Comparison of ENCODE assay signal across 8 cellular contexts in the genomic region with DNA sequence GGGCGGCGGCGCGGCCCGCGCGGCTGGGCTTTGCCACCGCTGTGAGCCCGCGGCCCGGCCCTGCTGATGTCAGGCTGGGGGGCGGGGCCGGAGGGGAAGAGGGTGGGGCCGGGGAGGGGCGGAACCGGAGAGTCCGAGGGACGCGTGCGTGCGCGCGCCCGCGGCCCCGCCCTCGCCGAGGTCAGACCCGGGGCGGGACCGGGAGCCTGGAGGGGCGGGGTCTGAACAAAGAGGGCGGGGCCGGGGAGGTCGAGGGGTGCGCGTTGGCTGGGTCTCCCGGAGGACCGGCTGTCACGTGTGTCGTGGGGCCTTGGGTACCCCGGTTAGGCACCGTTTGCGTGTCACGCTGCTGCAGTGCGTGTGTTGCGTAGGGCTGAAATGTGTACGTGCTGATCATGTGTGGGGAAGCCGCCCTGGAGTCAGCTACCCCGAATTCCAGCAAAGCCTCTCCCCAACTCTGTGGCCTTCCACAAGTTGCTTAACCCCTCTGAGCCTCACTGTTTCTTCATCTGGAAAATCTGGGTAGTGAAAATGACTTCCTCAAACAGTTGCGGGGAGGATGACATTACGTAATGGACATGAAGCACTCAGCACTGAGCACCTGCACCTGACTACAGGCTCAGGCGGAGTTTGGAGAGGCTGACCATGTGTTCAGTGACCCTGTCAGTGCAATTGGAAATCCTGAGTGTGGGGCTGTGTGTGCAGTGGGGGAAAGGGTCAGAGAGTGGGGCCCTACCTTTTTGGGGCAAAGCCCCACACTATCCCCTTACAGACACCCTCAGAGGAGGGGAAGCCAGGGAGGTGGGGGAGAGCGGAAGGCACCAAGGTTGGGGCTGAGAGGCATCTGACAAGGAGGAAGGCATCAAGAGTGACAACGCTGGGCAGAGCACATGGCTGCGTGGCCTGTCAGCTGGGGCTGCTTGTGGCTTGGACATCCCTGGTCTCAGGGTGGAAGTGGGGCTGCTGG. TPM values are rescaled to one million over a fixed set of nuclear protein-coding genes. Genes with fewer than 3 reads are reported as not detected.
DNase-seq lines count a peak whose midpoint lies in the region; ATAC-seq and TF ChIP-seq lines count a peak whose summit lies in the region.

RALGDS (minus strand) TSS at position 41 of the 967 bp plus-strand sequence. CDS start 86 bp downstream, outside the sequence.

- ATAC-seq in HG02798 (IDR thresholded peaks at IDR 0.05; ENCODE audit: poor library complexity, unreplicated experiment), result peak; percentile 82

- H3K9me3 ChIP-seq in right atrium auricular region, result no peaks in the 10 kb centered on the region

- H3K27me3 Mint-ChIP-seq in T-helper 2 cell treated with Interferon-gamma antibody and Interleukin-4, amounts not matched to agents 5 μg/mL and 100 μg/mL, for 36 hours (ENCODE audit: low read depth), result no peaks in the 10 kb centered on the region

- H3K9me3 Mint-ChIP-seq in T-helper 2 cell treated with Interferon-gamma antibody and Interleukin-4, amounts not matched to agents 5 μg/mL and 100 μg/mL, for 36 hours, result no peaks in the 10 kb centered on the region

- peak within 1 kb of the TSS; percentile 80 for H3K4me3 Mint-ChIP-seq in T-helper 2 cell treated with Interferon-gamma antibody and Interleukin-4, amounts not matched to agents 5 μg/mL and 100 μg/mL, for 36 hours

- H3K4me1 ChIP-seq in right atrium auricular region (peaks cover 2 to 76% of the 10 kb centered on the region in 2 donors), urinary bladder (ENCODE audit: insufficient read depth) (peaks cover 2% of the 10 kb centered on the region)

- peak within 1 kb of the TSS; percentile 97 for H3K27ac ChIP-seq in angular gyrus (ENCODE audit: low read depth, low read length)
- H3K27ac ChIP-seq in right atrium auricular region, result peak within 1 kb of the TSS; percentile 89 to 94
- H3K27ac ChIP-seq in urinary bladder (ENCODE audit: low read depth), result peak within 1 kb of the TSS; percentile 82

- H3K27me3 ChIP-seq in right atrium auricular region, result no peaks in the 10 kb centered on the region

- H3K36me3 ChIP-seq in right atrium auricular region (no peaks in the 10 kb centered on the region), urinary bladder (ENCODE audit: insufficient read depth) (no peaks in the 10 kb centered on the region)

- peak within 1 kb of the TSS; percentile 67 for H3K4me3 ChIP-seq in GM12865 (ENCODE audit: low read depth, low read length)
- peak within 1 kb of the TSS; percentile 79 to 83 for H3K4me3 ChIP-seq in right atrium auricular region
- peak within 1 kb of the TSS; percentile 65 for H3K4me3 ChIP-seq in urinary bladder (ENCODE audit: low read depth, low read length)

- H3K27ac Mint-ChIP-seq in T-helper 2 cell treated with Interferon-gamma antibody and Interleukin-4, amounts not matched to agents 5 μg/mL and 100 μg/mL, for 36 hours, result peak within 1 kb of the TSS; percentile 90

- DNase-seq in GM12865 (ENCODE audit: low read depth) (peak; percentile 93), NCI-H1694 (lab: John Stamatoyannopoulos, UW) (peak; percentile 21), right atrium auricular region (ENCODE audit: low spot score) (peak; percentile 89), pulmonary artery endothelial cell (ENCODE audit: low read depth, low spot score) (peak; percentile 39)
- DNase-seq in T-helper 2 cell treated with Interferon-gamma antibody and Interleukin-4, amounts not matched to agents 5 μg/mL and 100 μg/mL, for 36 hours (ENCODE audit: low spot score), result peak; percentile 83

- peaks cover 10% of the 10 kb centered on the region for H3K36me3 Mint-ChIP-seq in T-helper 2 cell treated with Interferon-gamma antibody and Interleukin-4, amounts not matched to agents 5 μg/mL and 100 μg/mL, for 36 hours (ENCODE audit: low read depth)

- peaks cover 33% of the 10 kb centered on the region for H3K4me1 Mint-ChIP-seq in T-helper 2 cell treated with Interferon-gamma antibody and Interleukin-4, amounts not matched to agents 5 μg/mL and 100 μg/mL, for 36 hours (ENCODE audit: low read depth)

- TF ChIP-seq CTCF in GM12865 (IDR thresholded peaks at IDR 0.05; ENCODE audit: insufficient read depth, low read depth, low read length, missing control alignments), result no peak
- TF ChIP-seq CTCF in right atrium auricular region (IDR thresholded peaks at IDR 0.05), result no peak

- WGBS in urinary bladder, result 12% methylated on average over 56 of the region's 56 CpGs

RNA-seq across cellular contexts. Expression of gene RALGDS, which starts in this region (rescaled TPM):
- total RNA-seq in right atrium auricular region (10 to 100 TPM; 26.7 to 30.1 TPM), pulmonary artery endothelial cell (30.4 and 34.6 TPM in 2 replicates), urinary bladder (32.0 TPM)
- 53.9 TPM for polyA plus RNA-seq in urinary bladder

Comparison
In these comparisons a context has a peak if more than half of its experiments do, and no peak if none do; other contexts are left out.
1. Peak in every context shown above with its lines: DNase-seq, ATAC-seq, H3K4me3 ChIP-seq and H3K27ac ChIP-seq.
2. DNase-seq: peak in every context shown above with its lines; median percentile 93 in GM12865; 89 in right atrium auricular region; 83 in T-helper 2 cell treated with Interferon-gamma antibody and Interleukin-4, amounts not matched to agents 5 μg/mL and 100 μg/mL, for 36 hours; 39 in pulmonary artery endothelial cell; 21 in NCI-H1694.